Comparison of ENCODE assay signal across 8 cellular contexts in the genomic region with DNA sequence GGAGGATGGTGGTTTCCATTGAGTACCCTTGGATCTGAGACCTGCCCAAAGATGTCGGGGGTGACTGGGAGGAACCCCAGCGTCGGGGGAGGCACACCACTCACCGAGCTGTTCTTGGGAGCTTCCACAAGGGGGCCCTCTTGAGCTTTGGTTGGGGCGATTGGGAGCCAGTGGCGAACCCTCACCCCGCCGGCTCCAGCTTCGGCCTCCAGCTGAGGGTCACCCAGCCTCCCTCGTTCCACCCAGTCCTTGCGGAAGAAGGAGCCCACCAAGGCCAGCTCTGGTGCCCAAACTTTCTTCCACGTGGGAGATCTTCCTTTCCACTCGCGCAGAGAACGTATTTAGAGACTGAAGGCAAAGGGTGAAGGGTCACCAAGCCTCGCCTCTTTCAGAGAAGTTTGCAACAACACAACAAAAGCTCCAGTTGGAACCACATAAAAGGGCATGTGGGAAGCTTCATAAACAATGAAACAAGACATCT.
DNase-seq lines count a peak whose midpoint lies in the region; ATAC-seq and TF ChIP-seq lines count a peak whose summit lies in the region.

No MANE protein-coding gene starts in this region.

- no peaks in the 10 kb centered on the region for H3K4me1 ChIP-seq in NT2/D1 (ENCODE audit: insufficient read depth, insufficient read length)

- H3K36me3 ChIP-seq in NT2/D1 (ENCODE audit: insufficient read depth, insufficient read length, low read length), result no peaks in the 10 kb centered on the region

- peak; percentile 57 for TF ChIP-seq CTCF in GM12865 (IDR thresholded peaks at IDR 0.05; ENCODE audit: insufficient read depth, low read depth, low read length, missing control alignments)

- peak; percentile 60 for DNase-seq in GM12865 (ENCODE audit: low read depth)
- DNase-seq in NT2/D1 (ENCODE audit: low read depth, low spot score), result peak; percentile 50
- DNase-seq in activated naive CD4-positive, alpha-beta T cell treated with anti-CD3 and anti-CD28 coated beads, Interleukin-2, amount 50 U/mL, for 16 hours, result peak; percentile 73
- peak; percentile 30 for DNase-seq in iPS DF 4.7 (ENCODE audit: extremely low read depth, low spot score)
- DNase-seq in stimulated activated CD4-positive, alpha-beta T cell treated with anti-CD3 and anti-CD28 coated beads, Interleukin-1b, Interleukin-23, amount 100 ng/mL, for 4 hours (ENCODE audit: low read depth in 2 of 2), result peak; percentile 33 to 42

- ATAC-seq in HG02884 (IDR thresholded peaks at IDR 0.05; ENCODE audit: unreplicated experiment), result no peak
- ATAC-seq in GM21717 (IDR thresholded peaks at IDR 0.05; ENCODE audit: unreplicated experiment), result no peak
- ATAC-seq in HG03108 (IDR thresholded peaks at IDR 0.05; ENCODE audit: unreplicated experiment), result no peak

- H3K4me3 ChIP-seq in GM12865 (ENCODE audit: low read depth, low read length), result no peak overlapping the region
- no peak overlapping the region for H3K4me3 ChIP-seq in NT2/D1 (ENCODE audit: insufficient read length, low read depth)

- no peaks in the 10 kb centered on the region for H3K27me3 ChIP-seq in NT2/D1 (ENCODE audit: insufficient read depth, insufficient read length)

- no peak overlapping the region for H3K9ac ChIP-seq in NT2/D1 (ENCODE audit: insufficient read length, low read depth)

- H3K9me3 ChIP-seq in NT2/D1 (ENCODE audit: insufficient read depth, low read length), result peaks cover 43% of the 10 kb centered on the region
